In genomic region chr15:55774113-55774970, GRCh38 we compare ENCODE assay signal across 8 cellular contexts. TPM values are rescaled to one million over a fixed set of nuclear protein-coding genes. Genes with fewer than 3 reads are reported as not detected.
DNase-seq lines count a peak whose midpoint lies in the region; ATAC-seq, FAIRE-seq and TF ChIP-seq lines count a peak whose summit lies in the region.

No MANE protein-coding gene starts in this region.

- intact Hi-C loops in breast epithelium (cut with DNase I; ENCODE audit: low total_unique reads) (no loop called here), stomach (cut with DNase I; ENCODE audit: low total_unique reads) (no loop called here)

- H3K4me3 ChIP-seq in breast epithelium: no peak overlapping the region
- H3K4me3 ChIP-seq in stomach: no peak overlapping the region

- H3K36me3 ChIP-seq in breast epithelium: no peaks in the 10 kb centered on the region
- no peaks in the 10 kb centered on the region for H3K36me3 ChIP-seq in stomach

- TF ChIP-seq POLR2A in breast epithelium (IDR thresholded peaks at IDR 0.05) (no peak), stomach (IDR thresholded peaks at IDR 0.05) (no peak)

- peak; percentile 67 for ATAC-seq in HG03432 (IDR thresholded peaks at IDR 0.05; ENCODE audit: unreplicated experiment)

- TF ChIP-seq EP300 in stomach (IDR thresholded peaks at IDR 0.05): no peak

- H3K4me1 ChIP-seq in breast epithelium (no peaks in the 10 kb centered on the region), stomach (no peaks in the 10 kb centered on the region)

- DNase-seq in NCI-H2196 (lab: John Stamatoyannopoulos, UW; ENCODE audit: unreplicated experiment) (peak; percentile 4), NCI-H2196 treated with DMSO at 0.1 percent for 48 hours (lab: John Stamatoyannopoulos, UW; ENCODE audit: unreplicated experiment) (no peak), T-helper 2 cell (peak in 3 of 5 experiments; percentile 11 to 26 (median 15)), breast epithelium (ENCODE audit: low spot score in 2 of 2) (no peak), medulla oblongata (ENCODE audit: extremely low spot score) (peak; percentile 38), stomach (peak; percentile 29), RCC 7860 (ENCODE audit: low spot score) (no peak)

- H3K27me3 ChIP-seq in breast epithelium: no peaks in the 10 kb centered on the region
- H3K27me3 ChIP-seq in stomach: peaks cover 0 to 6% (median 0%) of the 10 kb centered on the region in 3 donors

- H3K9me3 ChIP-seq in breast epithelium (no peaks in the 10 kb centered on the region), stomach (no peaks in the 10 kb centered on the region)

- peak; percentile 25 to 39 (median 30) for TF ChIP-seq CTCF in breast epithelium (IDR thresholded peaks at IDR 0.05)
- TF ChIP-seq CTCF in stomach (IDR thresholded peaks at IDR 0.05): peak in 5 of 7 experiments; percentile 18 to 52 (median 41)

- FAIRE-seq in RCC 7860 (lab: Jason Lieb, UNC): no peak

- H3K27ac ChIP-seq in breast epithelium (no peak overlapping the region), stomach (no peak overlapping the region)

- WGBS in stomach, 5 donors: 52 to 70% (median 54%) methylated on average over 9 of the region's 9 CpGs

RNA-seq across cellular contexts. Expression of gene PRTG, which starts 31.4 kb away (rescaled TPM):
- total RNA-seq in breast epithelium (10 to 100 TPM in 1 of 3 donors, 1 to 10 TPM in 2; 5.2 to 11.6 (median 5.8) TPM), stomach (10 to 100 TPM in 1 of 5 donors, under 1 TPM in 3, not detected in 1; under 0.01 to 12.3 (median 0.81) TPM)
- under 1 TPM in 2 of 3 donors, not detected in 1; under 0.01 to 0.53 TPM for polyA plus RNA-seq in stomach

Comparison
In these comparisons a context has a peak if more than half of its experiments do, and no peak if none do; other contexts are left out.
1. DNase-seq: peak in NCI-H2196 (single experiment), T-helper 2 cell (3 of 5), medulla oblongata (single experiment) and stomach (single experiment); none in NCI-H2196 treated with DMSO at 0.1 percent for 48 hours (single experiment), breast epithelium (0 of 2) and RCC 7860 (single experiment).